ENCODE assay signal across 16 cellular contexts in the genomic region with DNA sequence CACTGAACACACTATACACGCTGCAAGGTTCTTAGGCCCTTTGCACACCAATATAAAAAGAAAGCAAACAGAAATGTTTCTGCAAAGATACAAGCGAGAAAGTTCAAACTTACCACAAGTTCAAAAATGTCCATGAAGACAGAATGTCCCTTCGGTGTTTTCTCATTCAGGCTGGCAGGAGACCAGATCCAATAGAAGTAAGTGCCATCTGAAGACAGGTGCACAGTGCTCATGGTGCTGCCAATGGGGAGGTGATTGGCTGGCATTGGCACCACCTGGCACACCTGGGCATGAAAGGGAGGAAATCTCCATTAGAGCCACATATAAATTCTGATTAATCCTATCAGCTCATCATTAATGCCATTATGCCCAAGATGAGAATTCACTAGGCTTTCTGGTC.
"Had no signal": no experiment of that assay in that cellular context is flagged by ENCODE, and none has a peak within 500 bp of the region (broad histone marks: within the 10 kb centered on the region; RNA-seq: fewer than 3 reads in every experiment).

No MANE protein-coding gene starts in this region.

- ATAC-seq: activated CD8-positive, alpha-beta memory T cell treated with anti-CD3 and anti-CD28 coated beads, Interleukin-2, amount 10 ng/mL, durations not matched to agents 7 days and 5 days; naive thymus-derived CD8-positive, alpha-beta T cell; stimulated activated naive B cell treated with anti-CD40 and anti-IgM and Interleukin-4, amounts not matched to agents 10 μg/mL and 1 μg/mL and 100 μg/mL, for 72 hours had no signal

- H3K9me3 ChIP-seq: ascending aorta, neutrophil, spleen, thyroid gland had no signal

- H3K4me3 Mint-ChIP-seq: activated B cell treated with CpG ODN at 0.5 μM for 24 hours; activated CD4-positive, alpha-beta memory T cell treated with anti-CD3 and anti-CD28 coated beads, Interleukin-2, amount 10 ng/mL, durations not matched to agents 7 days and 5 days; activated CD8-positive, alpha-beta memory T cell treated with anti-CD3 and anti-CD28 coated beads, Interleukin-2, amount 10 ng/mL, durations not matched to agents 7 days and 5 days; activated naive CD4-positive, alpha-beta T cell treated with anti-CD3 and anti-CD28 coated beads, Interleukin-2, amount 10 ng/mL, durations not matched to agents 7 days and 5 days; naive thymus-derived CD8-positive, alpha-beta T cell; stimulated activated naive B cell treated with anti-CD40 and anti-IgM and Interleukin-4, amounts not matched to agents 10 μg/mL and 1 μg/mL and 100 μg/mL, for 72 hours had no signal

- H3K9me3 Mint-ChIP-seq: activated B cell treated with CpG ODN at 0.5 μM for 24 hours; activated CD4-positive, alpha-beta memory T cell treated with anti-CD3 and anti-CD28 coated beads, Interleukin-2, amount 10 ng/mL, durations not matched to agents 7 days and 5 days; activated naive CD4-positive, alpha-beta T cell treated with anti-CD3 and anti-CD28 coated beads, Interleukin-2, amount 10 ng/mL, durations not matched to agents 7 days and 5 days; naive thymus-derived CD8-positive, alpha-beta T cell; stimulated activated naive B cell treated with anti-CD40 and anti-IgM and Interleukin-4, amounts not matched to agents 10 μg/mL and 1 μg/mL and 100 μg/mL, for 72 hours had no signal

- H3K27ac ChIP-seq: ascending aorta, epithelial cell of prostate, neutrophil, spleen, thyroid gland had no signal

- H3K27me3 ChIP-seq: ascending aorta, neutrophil, spleen, thyroid gland had no signal

- H3K4me3 ChIP-seq: ascending aorta, spleen, thyroid gland had no signal

- H3K27ac Mint-ChIP-seq: activated B cell treated with CpG ODN at 0.5 μM for 24 hours; activated CD4-positive, alpha-beta memory T cell treated with anti-CD3 and anti-CD28 coated beads, Interleukin-2, amount 10 ng/mL, durations not matched to agents 7 days and 5 days; activated CD8-positive, alpha-beta memory T cell treated with anti-CD3 and anti-CD28 coated beads, Interleukin-2, amount 10 ng/mL, durations not matched to agents 7 days and 5 days; activated naive CD4-positive, alpha-beta T cell treated with anti-CD3 and anti-CD28 coated beads, Interleukin-2, amount 10 ng/mL, durations not matched to agents 7 days and 5 days; stimulated activated naive B cell treated with anti-CD40 and anti-IgM and Interleukin-4, amounts not matched to agents 10 μg/mL and 1 μg/mL and 100 μg/mL, for 72 hours had no signal

- H3K27me3 Mint-ChIP-seq: activated B cell treated with CpG ODN at 0.5 μM for 24 hours; activated CD4-positive, alpha-beta memory T cell treated with anti-CD3 and anti-CD28 coated beads, Interleukin-2, amount 10 ng/mL, durations not matched to agents 7 days and 5 days; activated CD8-positive, alpha-beta memory T cell treated with anti-CD3 and anti-CD28 coated beads, Interleukin-2, amount 10 ng/mL, durations not matched to agents 7 days and 5 days; activated naive CD4-positive, alpha-beta T cell treated with anti-CD3 and anti-CD28 coated beads, Interleukin-2, amount 10 ng/mL, durations not matched to agents 7 days and 5 days; naive thymus-derived CD8-positive, alpha-beta T cell; stimulated activated naive B cell treated with anti-CD40 and anti-IgM and Interleukin-4, amounts not matched to agents 10 μg/mL and 1 μg/mL and 100 μg/mL, for 72 hours had no signal

- DNase-seq: activated B cell treated with CpG ODN at 0.5 μM for 24 hours; activated CD4-positive, alpha-beta memory T cell treated with anti-CD3 and anti-CD28 coated beads, Interleukin-2, amount 10 ng/mL, durations not matched to agents 7 days and 5 days; activated CD4-positive, alpha-beta T cell treated with anti-CD3 and anti-CD28 coated beads for 4 hours; activated CD8-positive, alpha-beta memory T cell treated with anti-CD3 and anti-CD28 coated beads, Interleukin-2, amount 10 ng/mL, durations not matched to agents 7 days and 5 days; activated naive CD4-positive, alpha-beta T cell treated with anti-CD3 and anti-CD28 coated beads, Interleukin-2, amount 10 ng/mL, durations not matched to agents 7 days and 5 days; foreskin fibroblast; mesenchymal stem cell; naive thymus-derived CD8-positive, alpha-beta T cell; retina; spleen; stimulated activated CD4-positive, alpha-beta T cell treated with anti-CD3 and anti-CD28 coated beads, Interleukin-4, amount 100 ng/mL, for 4 hours; stimulated activated naive B cell treated with anti-CD40 and anti-IgM and Interleukin-4, amounts not matched to agents 10 μg/mL and 1 μg/mL and 100 μg/mL, for 72 hours; thyroid gland had no signal

- H3K4me1 ChIP-seq: ascending aorta had no signal
